20 cellular contexts compared by ENCODE assay signal in the genomic region with DNA sequence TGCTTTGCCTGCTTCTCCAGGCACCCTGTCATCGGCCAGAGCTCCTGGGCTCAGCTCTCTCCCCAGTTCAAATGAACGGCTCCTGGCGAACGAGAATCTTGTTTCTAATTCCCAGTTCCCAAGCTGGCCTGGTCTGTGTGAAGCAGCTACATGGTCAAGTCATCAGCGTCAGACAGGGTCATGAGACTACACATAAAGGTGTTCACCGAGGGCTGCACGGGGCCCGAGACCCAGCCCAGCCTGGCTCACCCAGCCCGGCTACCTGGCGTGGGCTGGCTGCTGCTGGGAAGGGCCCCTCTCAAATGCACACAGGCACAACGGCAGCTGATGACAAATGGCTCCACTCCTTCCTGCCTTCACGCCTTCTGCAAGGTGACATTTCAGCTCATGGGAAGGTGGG.
"Had no signal": no experiment of that assay in that cellular context is flagged by ENCODE, and none has a peak within 500 bp of the region (broad histone marks: within the 10 kb centered on the region; RNA-seq: fewer than 3 reads in every experiment).

No MANE protein-coding gene starts in this region.

- H3K36me3 ChIP-seq: colonic mucosa, neutrophil, sigmoid colon, suprapubic skin, thyroid gland, upper lobe of left lung, uterus had no signal

- FAIRE-seq: endothelial cell of umbilical vein had no signal

- DNase-seq: cerebellar nuclear complex; colonic mucosa; dermis blood vessel endothelial cell; erythroblast; foreskin keratinocyte; head of caudate nucleus; hippocampal formation; left ventricle myocardium superior; mammary epithelial cell; naive thymus-derived CD4-positive, alpha-beta T cell; sigmoid colon; stimulated activated CD4-positive, alpha-beta T cell treated with anti-CD3 and anti-CD28 coated beads, Interleukin-12 subunit alpha, Interleukin-12 subunit beta, amount 100 ng/mL, for 4 hours; stimulated activated naive CD8-positive, alpha-beta T cell treated with anti-CD3 and anti-CD28 coated beads, Interleukin-15, Interleukin-2, amounts not matched to agents 100 U/mL and 50 U/mL, for 24 hours; thyroid gland; upper lobe of left lung; uterus had no signal

- H3K4me3 ChIP-seq: colonic mucosa, sigmoid colon, skin epidermis, suprapubic skin, thyroid gland, upper lobe of left lung, uterus had no signal

- H3K4me1 ChIP-seq: colonic mucosa, uterus had no signal

- H3K27me3 ChIP-seq: colonic mucosa, foreskin keratinocyte, sigmoid colon, suprapubic skin, thyroid gland, upper lobe of left lung, uterus had no signal

- H3K27ac ChIP-seq: colonic mucosa, foreskin keratinocyte, neutrophil, sigmoid colon, skin epidermis, suprapubic skin, thyroid gland, upper lobe of left lung, uterus had no signal

- H3K9me3 ChIP-seq: colonic mucosa, neutrophil, suprapubic skin, thyroid gland, uterus had no signal

- ATAC-seq: foreskin keratinocyte; left ventricle myocardium superior; naive thymus-derived CD4-positive, alpha-beta T cell; stimulated activated naive CD8-positive, alpha-beta T cell treated with anti-CD3 and anti-CD28 coated beads, Interleukin-15, Interleukin-2, amounts not matched to agents 100 U/mL and 50 U/mL, for 24 hours had no signal
